Comparison of ENCODE assay signal across 8 cellular contexts in genomic region chr17:81036128-81036891, GRCh38. TPM values are rescaled to one million over a fixed set of nuclear protein-coding genes. Genes with fewer than 3 reads are reported as not detected.
DNase-seq lines count a peak whose midpoint lies in the region; ATAC-seq, FAIRE-seq and TF ChIP-seq lines count a peak whose summit lies in the region.

No MANE protein-coding gene starts in this region.

- no peaks in the 10 kb centered on the region for H3K36me3 ChIP-seq in H7 (replicated peaks; ENCODE audit: control insufficient read depth, insufficient read depth, low read length)
- H3K36me3 ChIP-seq in sigmoid colon = peaks cover 0 to 11% (median 0%) of the 10 kb centered on the region in 4 donors

- no peak for TF ChIP-seq POLR2A in sigmoid colon (IDR thresholded peaks at IDR 0.05)
- no peak for TF ChIP-seq POLR2A in GM12891 (IDR thresholded peaks at IDR 0.05; ENCODE audit: low read depth, low read length)

- peak overlapping the region; percentile 88 for H3K27ac Mint-ChIP-seq in glutamatergic neuron (ENCODE audit: unreplicated experiment)

- peak overlapping the region; percentile 63 for H3K4me3 ChIP-seq in H7 (ENCODE audit: insufficient read depth, low read depth, low read length)
- peak overlapping the region; percentile 63 for H3K4me3 ChIP-seq in WI38 (ENCODE audit: low read depth, low read length)
- H3K4me3 ChIP-seq in sigmoid colon = peak overlapping the region; percentile 53 to 67 (median 62)

- no peak for DNase-seq in H7
- DNase-seq in glutamatergic neuron = no peak
- no peak for DNase-seq in sigmoid colon
- DNase-seq in GM12891 (ENCODE audit: insufficient read length, low spot score) = no peak
- no peak for DNase-seq in omental fat pad (ENCODE audit: low spot score)

- TF ChIP-seq EP300 in sigmoid colon (IDR thresholded peaks at IDR 0.05) = no peak

- WGBS in sigmoid colon, 2 donors = 81 to 84% methylated on average over 26 of the region's 26 CpGs

- no peaks in the 10 kb centered on the region for H3K9me3 ChIP-seq in sigmoid colon

- H3K27me3 Mint-ChIP-seq in glutamatergic neuron (ENCODE audit: unreplicated experiment) = peaks cover 23% of the 10 kb centered on the region

- TF ChIP-seq CTCF in WI38 (IDR thresholded peaks at IDR 0.05; ENCODE audit: low read depth, low read length) (no peak), glutamatergic neuron (IDR thresholded peaks at IDR 0.05; ENCODE audit: partially characterized antibody, unreplicated experiment) (no peak), sigmoid colon (IDR thresholded peaks at IDR 0.05) (no peak), omental fat pad (IDR thresholded peaks at IDR 0.05) (no peak)

- peak overlapping the region; percentile 93 for H3K4me3 Mint-ChIP-seq in glutamatergic neuron (ENCODE audit: unreplicated experiment)

- intact Hi-C loops in sigmoid colon (cut with DNase I) = loop anchor here (5.0 to 10.0 kb wide), 2 partner anchors 44 to 188 kb away; partner anchors contain the start of genes CEP131 and CHMP6

- peaks cover 0 to 69% (median 67%) of the 10 kb centered on the region in 4 donors for H3K4me1 ChIP-seq in sigmoid colon

- peaks cover 22% of the 10 kb centered on the region for H3K9me3 Mint-ChIP-seq in glutamatergic neuron (ENCODE audit: unreplicated experiment)

- ATAC-seq in HG02610 (IDR thresholded peaks at IDR 0.05; ENCODE audit: unreplicated experiment) (no peak), omental fat pad (ENCODE audit: low FRiP score) (no peak), HG02623 (IDR thresholded peaks at IDR 0.05; ENCODE audit: unreplicated experiment) (no peak)

- H3K36me3 Mint-ChIP-seq in glutamatergic neuron (ENCODE audit: unreplicated experiment) = no peaks in the 10 kb centered on the region

- H3K27me3 ChIP-seq in H7 (ENCODE audit: control insufficient read depth, insufficient read depth, low read length) = peaks cover 12% of the 10 kb centered on the region
- no peaks in the 10 kb centered on the region for H3K27me3 ChIP-seq in sigmoid colon

- H3K4me1 Mint-ChIP-seq in glutamatergic neuron (ENCODE audit: low read depth, unreplicated experiment) = peaks cover 41% of the 10 kb centered on the region

- H3K27ac ChIP-seq in sigmoid colon = peak overlapping the region; percentile 76 to 92 (median 87)

- FAIRE-seq in GM12891 (lab: Jason Lieb, UNC) = no peak

TF ChIP-seq in GM12891, 5 proteins besides CTCF, POLR2A, EP300 and RAD21:
- no peak for TF ChIP-seq POU2F2 (IDR thresholded peaks at IDR 0.05; ENCODE audit: low read depth, low read length)
- no peak for TF ChIP-seq POLR2AphosphoS5 (IDR thresholded peaks at IDR 0.05; ENCODE audit: low read depth, low read length)
- TF ChIP-seq PAX5 (IDR thresholded peaks at IDR 0.05; ENCODE audit: insufficient read depth, low read length, severe bottlenecking) = no peak

RNA-seq across cellular contexts. Expression of gene BAIAP2, which starts 1.4 kb away (rescaled TPM):
- 14.9 and 19.5 TPM in 2 replicates for total RNA-seq in H7 (2014; rRNA removed; shearing (Covaris generic))
- total RNA-seq in glutamatergic neuron (ENCODE audit: unreplicated experiment) (252 TPM), sigmoid colon (10 to 100 TPM; 32.6 to 52.3 (median 50.9) TPM), omental fat pad (10 to 100 TPM; 15.9 to 50.2 (median 36.4) TPM)
- 10 to 100 TPM in 2 of 3 donors, 1 to 10 TPM in 1; 6.5 to 17.2 (median 14.4) TPM for polyA plus RNA-seq in sigmoid colon
- polyA plus RNA-seq in GM12891 (2012; ENCODE audit: low read depth, missing spikeins) = 2.2 TPM

RNA-seq across cellular contexts. Expression of gene CHMP6, which starts 44.7 kb away (rescaled TPM):
- total RNA-seq in H7 (2014; rRNA removed; shearing (Covaris generic)) = 13.0 and 15.0 TPM in 2 replicates
- total RNA-seq in glutamatergic neuron (ENCODE audit: unreplicated experiment) (24.3 TPM), sigmoid colon (10 to 100 TPM; 15.7 to 28.2 (median 22.2) TPM), omental fat pad (10 to 100 TPM; 13.5 to 23.2 (median 16.8) TPM)
- polyA plus RNA-seq in sigmoid colon = 10 to 100 TPM; 36.3 to 40.4 (median 37.2) TPM
- 11.2 TPM for polyA plus RNA-seq in GM12891 (2012; ENCODE audit: low read depth, missing spikeins)
